Comparison of ENCODE assay signal across 9 cellular contexts in genomic region chr10:131979336-131979735, GRCh38. TPM values are rescaled to one million over a fixed set of nuclear protein-coding genes. Genes with fewer than 3 reads are reported as not detected.
DNase-seq lines count a peak whose midpoint lies in the region; ATAC-seq and TF ChIP-seq lines count a peak whose summit lies in the region.
"Had no signal": no experiment of that assay in that cellular context is flagged by ENCODE, and none has a peak within 500 bp of the region (broad histone marks: within the 10 kb centered on the region; RNA-seq: fewer than 3 reads in every experiment).

No MANE protein-coding gene starts in this region.

- peak overlapping the region; percentile 69 for H3K27ac Mint-ChIP-seq in activated CD4-positive, alpha-beta T cell treated with anti-CD3 and anti-CD28 coated beads, Interleukin-2, amount 10 ng/mL, durations not matched to agents 24 days and 14 days
- H3K27ac Mint-ChIP-seq in activated naive CD8-positive, alpha-beta T cell treated with anti-CD3 and anti-CD28 coated beads for 36 hours, result peak overlapping the region; percentile 32
- H3K27ac Mint-ChIP-seq in stimulated activated naive B cell treated with anti-CD40 and anti-IgM and Interleukin-4, amounts not matched to agents 10 μg/mL and 1 μg/mL and 100 μg/mL, for 72 hours, result peak overlapping the region; percentile 53

- ATAC-seq in stimulated activated naive B cell treated with anti-CD40 and anti-IgM and Interleukin-4, amounts not matched to agents 10 μg/mL and 1 μg/mL and 100 μg/mL, for 72 hours (replicated peaks), result no peak
- no peak for ATAC-seq in HG03442 (IDR thresholded peaks at IDR 0.05; ENCODE audit: unreplicated experiment)
- ATAC-seq in HG02763 (IDR thresholded peaks at IDR 0.05; ENCODE audit: unreplicated experiment), result no peak

- H3K9ac ChIP-seq in iPS-20b (ENCODE audit: low read depth, low read length), result no peak overlapping the region

- H3K27me3 Mint-ChIP-seq in activated CD4-positive, alpha-beta T cell treated with anti-CD3 and anti-CD28 coated beads, Interleukin-2, amount 10 ng/mL, durations not matched to agents 24 days and 14 days, result peaks cover 8% of the 10 kb centered on the region
- H3K27me3 Mint-ChIP-seq in activated naive CD8-positive, alpha-beta T cell treated with anti-CD3 and anti-CD28 coated beads for 36 hours, result no peaks in the 10 kb centered on the region
- peaks cover 0 to 18% of the 10 kb centered on the region in 2 donors for H3K27me3 Mint-ChIP-seq in stimulated activated naive B cell treated with anti-CD40 and anti-IgM and Interleukin-4, amounts not matched to agents 10 μg/mL and 1 μg/mL and 100 μg/mL, for 72 hours

- H3K9me3 ChIP-seq in iPS-20b (ENCODE audit: insufficient read depth, low read depth, low read length), result no peaks in the 10 kb centered on the region

- no peaks in the 10 kb centered on the region for H3K36me3 ChIP-seq in iPS-20b (ENCODE audit: insufficient read depth, low read depth, low read length)

- no peak overlapping the region for H3K27ac ChIP-seq in iPS-20b (ENCODE audit: low read length)

- peaks cover 50% of the 10 kb centered on the region for H3K36me3 Mint-ChIP-seq in activated CD4-positive, alpha-beta T cell treated with anti-CD3 and anti-CD28 coated beads, Interleukin-2, amount 10 ng/mL, durations not matched to agents 24 days and 14 days (ENCODE audit: low read depth)
- peaks cover 47% of the 10 kb centered on the region for H3K36me3 Mint-ChIP-seq in activated naive CD8-positive, alpha-beta T cell treated with anti-CD3 and anti-CD28 coated beads for 36 hours
- peaks cover 3 to 6% of the 10 kb centered on the region in 2 donors for H3K36me3 Mint-ChIP-seq in stimulated activated naive B cell treated with anti-CD40 and anti-IgM and Interleukin-4, amounts not matched to agents 10 μg/mL and 1 μg/mL and 100 μg/mL, for 72 hours

- no peak for DNase-seq in activated CD4-positive, alpha-beta T cell treated with anti-CD3 and anti-CD28 coated beads, Interleukin-2, amount 10 ng/mL, durations not matched to agents 24 days and 14 days
- DNase-seq in activated CD4-positive, alpha-beta T cell treated with anti-CD3 and anti-CD28 coated beads for 4 hours, result no peak
- DNase-seq in activated naive CD8-positive, alpha-beta T cell treated with anti-CD3 and anti-CD28 coated beads for 36 hours, result no peak
- no peak for DNase-seq in stimulated activated naive B cell treated with anti-CD40 and anti-IgM and Interleukin-4, amounts not matched to agents 10 μg/mL and 1 μg/mL and 100 μg/mL, for 72 hours
- DNase-seq in GM10266 (ENCODE audit: extremely low spot score), result no peak
- DNase-seq: OCI-M1 had no signal

- H3K4me1 Mint-ChIP-seq in activated CD4-positive, alpha-beta T cell treated with anti-CD3 and anti-CD28 coated beads, Interleukin-2, amount 10 ng/mL, durations not matched to agents 24 days and 14 days, result peaks cover 59% of the 10 kb centered on the region
- peaks cover 57% of the 10 kb centered on the region for H3K4me1 Mint-ChIP-seq in activated naive CD8-positive, alpha-beta T cell treated with anti-CD3 and anti-CD28 coated beads for 36 hours
- H3K4me1 Mint-ChIP-seq in stimulated activated naive B cell treated with anti-CD40 and anti-IgM and Interleukin-4, amounts not matched to agents 10 μg/mL and 1 μg/mL and 100 μg/mL, for 72 hours, result peaks cover 21 to 34% of the 10 kb centered on the region in 2 donors

- H3K4me1 ChIP-seq in iPS-20b (ENCODE audit: insufficient read depth, low read length), result peaks cover 28% of the 10 kb centered on the region

- peak overlapping the region; percentile 52 for H3K4me3 ChIP-seq in iPS-20b (ENCODE audit: low read length)

- peak overlapping the region; percentile 90 for H3K4me3 Mint-ChIP-seq in activated CD4-positive, alpha-beta T cell treated with anti-CD3 and anti-CD28 coated beads, Interleukin-2, amount 10 ng/mL, durations not matched to agents 24 days and 14 days
- H3K4me3 Mint-ChIP-seq in activated naive CD8-positive, alpha-beta T cell treated with anti-CD3 and anti-CD28 coated beads for 36 hours, result peak overlapping the region; percentile 75
- H3K4me3 Mint-ChIP-seq in stimulated activated naive B cell treated with anti-CD40 and anti-IgM and Interleukin-4, amounts not matched to agents 10 μg/mL and 1 μg/mL and 100 μg/mL, for 72 hours, result peak overlapping the region in 1 of 2 donors; percentile 31

- no peaks in the 10 kb centered on the region for H3K9me3 Mint-ChIP-seq in activated CD4-positive, alpha-beta T cell treated with anti-CD3 and anti-CD28 coated beads, Interleukin-2, amount 10 ng/mL, durations not matched to agents 24 days and 14 days
- no peaks in the 10 kb centered on the region for H3K9me3 Mint-ChIP-seq in activated naive CD8-positive, alpha-beta T cell treated with anti-CD3 and anti-CD28 coated beads for 36 hours
- H3K9me3 Mint-ChIP-seq in stimulated activated naive B cell treated with anti-CD40 and anti-IgM and Interleukin-4, amounts not matched to agents 10 μg/mL and 1 μg/mL and 100 μg/mL, for 72 hours, result no peaks in the 10 kb centered on the region

- H3K27me3 ChIP-seq in iPS-20b (ENCODE audit: insufficient read depth, low read length), result peaks cover 54% of the 10 kb centered on the region

- intact Hi-C loops in activated CD4-positive, alpha-beta T cell treated with anti-CD3 and anti-CD28 coated beads, Interleukin-2, amount 10 ng/mL, durations not matched to agents 24 days and 14 days (cut with micrococcal nuclease), result no loop called here

- no peak for TF ChIP-seq CTCF in GM10266 (IDR thresholded peaks at IDR 0.05; ENCODE audit: control insufficient read depth, insufficient read depth, low read depth, missing control alignments)

RNA-seq across cellular contexts. Expression of gene BNIP3, which starts 2.4 kb away (rescaled TPM):
- 94.4 and 95.1 TPM in 2 replicates for total RNA-seq in activated CD4-positive, alpha-beta T cell treated with anti-CD3 and anti-CD28 coated beads, Interleukin-2, amount 10 ng/mL, durations not matched to agents 24 days and 14 days
- total RNA-seq in activated naive CD8-positive, alpha-beta T cell treated with anti-CD3 and anti-CD28 coated beads for 36 hours, result 100 to 1,000 TPM; 115 to 121 TPM
